Comparison of ENCODE assay signal across 13 cellular contexts in the genomic region with DNA sequence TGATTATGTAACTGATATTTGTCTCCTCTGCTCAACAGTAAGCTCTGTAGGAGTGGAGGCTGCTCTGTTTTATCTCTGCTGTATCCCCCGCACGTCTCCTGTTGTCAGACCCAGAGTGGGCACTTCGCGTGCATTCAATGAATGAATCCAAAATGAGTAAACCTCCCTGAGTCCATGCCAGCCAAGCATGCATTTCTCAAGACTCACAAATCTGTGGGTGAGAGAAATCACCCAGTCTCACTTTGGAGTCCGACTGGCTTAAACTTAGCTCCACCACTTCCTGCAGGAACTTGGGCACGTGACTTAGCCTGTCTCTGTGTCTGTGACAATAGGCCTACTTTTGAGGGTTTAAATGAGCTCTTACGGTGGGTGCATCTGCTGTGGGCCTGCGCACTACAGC. TPM values are rescaled to one million over a fixed set of nuclear protein-coding genes. Genes with fewer than 3 reads are reported as not detected.
A peak's percentile ranks its signal among the peaks of the same experiment; 100 is the strongest.
DNase-seq lines count a peak whose midpoint lies in the region; ATAC-seq and TF ChIP-seq lines count a peak whose summit lies in the region.
"Had no signal": no experiment of that assay in that cellular context is flagged by ENCODE, and none has a peak within 500 bp of the region (broad histone marks: within the 10 kb centered on the region; RNA-seq: fewer than 3 reads in every experiment).

No MANE protein-coding gene starts in this region.

- TF ChIP-seq POLR2A in gastrocnemius medialis (IDR thresholded peaks at IDR 0.05), result no peak

- H3K9me3 Mint-ChIP-seq in activated CD8-positive, alpha-beta memory T cell treated with anti-CD3 and anti-CD28 coated beads, Interleukin-2, amount 10 ng/mL, durations not matched to agents 7 days and 5 days (ENCODE audit: low read depth), result no peaks in the 10 kb centered on the region
- H3K9me3 Mint-ChIP-seq in activated CD4-positive, alpha-beta memory T cell treated with anti-CD3 and anti-CD28 coated beads for 36 hours, result no peaks in the 10 kb centered on the region
- H3K9me3 Mint-ChIP-seq in immature natural killer cell, result no peaks in the 10 kb centered on the region
- H3K9me3 Mint-ChIP-seq: brain had no signal

- H3K4me3 Mint-ChIP-seq in activated CD8-positive, alpha-beta memory T cell treated with anti-CD3 and anti-CD28 coated beads, Interleukin-2, amount 10 ng/mL, durations not matched to agents 7 days and 5 days, result no peak overlapping the region
- H3K4me3 Mint-ChIP-seq in activated CD4-positive, alpha-beta memory T cell treated with anti-CD3 and anti-CD28 coated beads for 36 hours, result no peak overlapping the region
- peak overlapping the region; percentile 1 to 36 (median 25) for H3K4me3 Mint-ChIP-seq in immature natural killer cell

- peaks cover 71% of the 10 kb centered on the region for H3K4me1 Mint-ChIP-seq in activated CD8-positive, alpha-beta memory T cell treated with anti-CD3 and anti-CD28 coated beads, Interleukin-2, amount 10 ng/mL, durations not matched to agents 7 days and 5 days
- peaks cover 55% of the 10 kb centered on the region for H3K4me1 Mint-ChIP-seq in activated CD4-positive, alpha-beta memory T cell treated with anti-CD3 and anti-CD28 coated beads for 36 hours (ENCODE audit: low read depth)
- H3K4me1 Mint-ChIP-seq in immature natural killer cell, result peaks cover 40 to 55% of the 10 kb centered on the region in 2 donors

- intact Hi-C loops in activated CD4-positive, alpha-beta memory T cell treated with anti-CD3 and anti-CD28 coated beads for 36 hours (cut with micrococcal nuclease), result no loop called here
- intact Hi-C loops in gastrocnemius medialis (cut with DNase I; ENCODE audit: low total_unique reads), result loop anchor here (10.0 kb wide), 1 partner anchor 100 kb away; a partner anchor contains a TSS

- peaks cover 35 to 45% of the 10 kb centered on the region in 2 donors for H3K4me1 ChIP-seq in gastrocnemius medialis

- no peak for ATAC-seq in activated CD8-positive, alpha-beta memory T cell treated with anti-CD3 and anti-CD28 coated beads, Interleukin-2, amount 10 ng/mL, durations not matched to agents 7 days and 5 days
- ATAC-seq in gastrocnemius medialis, result no peak
- no peak for ATAC-seq in HG03280 (IDR thresholded peaks at IDR 0.05; ENCODE audit: unreplicated experiment)

- TF ChIP-seq CTCF in gastrocnemius medialis (IDR thresholded peaks at IDR 0.05 in 4 of 5, conservative IDR thresholded peaks at IDR 0.05 in 1 of 5), result no peak

- no peaks in the 10 kb centered on the region for H3K27me3 Mint-ChIP-seq in activated CD8-positive, alpha-beta memory T cell treated with anti-CD3 and anti-CD28 coated beads, Interleukin-2, amount 10 ng/mL, durations not matched to agents 7 days and 5 days
- H3K27me3 Mint-ChIP-seq in activated CD4-positive, alpha-beta memory T cell treated with anti-CD3 and anti-CD28 coated beads for 36 hours, result no peaks in the 10 kb centered on the region
- H3K27me3 Mint-ChIP-seq in immature natural killer cell (ENCODE audit: low read depth in 3 of 3), result peaks cover 0 to 4% (median 4%) of the 10 kb centered on the region in 3 donors

- no peaks in the 10 kb centered on the region for H3K27me3 ChIP-seq in gastrocnemius medialis

- peak overlapping the region; percentile 73 for H3K27ac Mint-ChIP-seq in activated CD8-positive, alpha-beta memory T cell treated with anti-CD3 and anti-CD28 coated beads, Interleukin-2, amount 10 ng/mL, durations not matched to agents 7 days and 5 days
- H3K27ac Mint-ChIP-seq in activated CD4-positive, alpha-beta memory T cell treated with anti-CD3 and anti-CD28 coated beads for 36 hours, result peak overlapping the region; percentile 46
- H3K27ac Mint-ChIP-seq in immature natural killer cell, result peak overlapping the region; percentile 34 to 89 (median 72)
- H3K27ac Mint-ChIP-seq: progenitor cell of endocrine pancreas had no signal

- peaks cover 0 to 20% of the 10 kb centered on the region in 2 donors for H3K36me3 ChIP-seq in gastrocnemius medialis

- peak overlapping the region; percentile 49 for H3K27ac ChIP-seq in substantia nigra (ENCODE audit: low read depth, low read length, poor library complexity, severe bottlenecking)
- no peak overlapping the region for H3K27ac ChIP-seq in gastrocnemius medialis

- CTCF ChIA-PET in activated CD8-positive, alpha-beta memory T cell treated with anti-CD3 and anti-CD28 coated beads, Interleukin-2, amount 10 ng/mL, durations not matched to agents 7 days and 5 days (lab: Charles Lee), result interaction anchor here (0.8 to 18.6 kb wide), 10 partner anchors 8 to 103 kb away, joined by 3 to 383 read pairs (median 6); a partner anchor contains a TSS
- CTCF ChIA-PET in activated CD4-positive, alpha-beta memory T cell treated with anti-CD3 and anti-CD28 coated beads for 36 hours (lab: Charles Lee), result interaction anchor here (0.6 to 17.6 kb wide), 8 partner anchors 8 to 104 kb away, joined by 3 to 290 read pairs (median 7); a partner anchor contains a TSS

- H3K36me3 Mint-ChIP-seq in activated CD8-positive, alpha-beta memory T cell treated with anti-CD3 and anti-CD28 coated beads, Interleukin-2, amount 10 ng/mL, durations not matched to agents 7 days and 5 days, result peaks cover 31% of the 10 kb centered on the region
- H3K36me3 Mint-ChIP-seq in activated CD4-positive, alpha-beta memory T cell treated with anti-CD3 and anti-CD28 coated beads for 36 hours, result peaks cover 17% of the 10 kb centered on the region
- H3K36me3 Mint-ChIP-seq in immature natural killer cell, result peaks cover 0 to 9% (median 0%) of the 10 kb centered on the region in 3 donors
- H3K36me3 Mint-ChIP-seq: brain had no signal

- H3K9me3 ChIP-seq in gastrocnemius medialis, result no peaks in the 10 kb centered on the region

- POLR2A ChIA-PET in activated CD4-positive, alpha-beta memory T cell treated with anti-CD3 and anti-CD28 coated beads for 36 hours (lab: Charles Lee), result interaction anchor here (1.6 kb wide), 1 partner anchor 49 kb away, joined by 4 read pairs; a partner anchor contains a TSS

- no peak overlapping the region for H3K4me3 ChIP-seq in gastrocnemius medialis

- in situ Hi-C loops in gastrocnemius medialis (cut with MboI; ENCODE audit: low sequenced_read_pairs in 4 of 4), result loop anchor here in 1 of 4 donors (10.0 kb wide), 1 partner anchor 50 kb away; a partner anchor contains a TSS

- peak; percentile 70 for DNase-seq in activated CD8-positive, alpha-beta memory T cell treated with anti-CD3 and anti-CD28 coated beads, Interleukin-2, amount 10 ng/mL, durations not matched to agents 7 days and 5 days
- DNase-seq in activated CD8-positive, alpha-beta memory T cell treated with anti-CD3 and anti-CD28 coated beads, Interleukin-2, amount 50 U/mL, for 4 hours, result no peak
- DNase-seq in activated CD4-positive, alpha-beta memory T cell treated with anti-CD3 and anti-CD28 coated beads for 36 hours, result no peak
- peak; percentile 40 to 41 (median 40) for DNase-seq in immature natural killer cell
- peak in 11 of 49 donors; percentile 7 to 67 (median 21) for DNase-seq in substantia nigra (lab: John Stamatoyannopoulos, UW)
- no peak for DNase-seq in gastrocnemius medialis
- no peak for DNase-seq in NCI-H1436 (lab: John Stamatoyannopoulos, UW)
- DNase-seq: GDM1, OCI-M1 had no signal

RNA-seq across cellular contexts. Expression of a gene that starts 3.7 kb away (rescaled TPM):
- total RNA-seq in activated CD8-positive, alpha-beta memory T cell treated with anti-CD3 and anti-CD28 coated beads, Interleukin-2, amount 10 ng/mL, durations not matched to agents 7 days and 5 days, result 10 to 100 TPM; 28.0 to 30.4 TPM
- total RNA-seq in activated CD4-positive, alpha-beta memory T cell treated with anti-CD3 and anti-CD28 coated beads for 36 hours, result 10 to 100 TPM; 32.5 to 34.4 TPM
- polyA plus RNA-seq in immature natural killer cell, result 10 to 100 TPM; 14.3 to 21.2 (median 18.6) TPM
- 10 to 100 TPM; 27.9 to 64.0 (median 41.5) TPM for total RNA-seq in gastrocnemius medialis

RNA-seq across cellular contexts. Expression of a gene that starts 12.6 kb away (rescaled TPM):
- total RNA-seq in activated CD8-positive, alpha-beta memory T cell treated with anti-CD3 and anti-CD28 coated beads, Interleukin-2, amount 10 ng/mL, durations not matched to agents 7 days and 5 days, result not detected
- not detected for total RNA-seq in activated CD4-positive, alpha-beta memory T cell treated with anti-CD3 and anti-CD28 coated beads for 36 hours
- under 1 TPM in 1 of 3 donors, not detected in 2; 0.16 TPM for polyA plus RNA-seq in immature natural killer cell
- under 1 TPM in 1 of 4 donors, not detected in 3; 0.87 TPM for total RNA-seq in gastrocnemius medialis
- total RNA-seq: fibroblast of lung had no signal
- polyA plus RNA-seq: fibroblast of lung had no signal

RNA-seq across cellular contexts. Expression of a gene that starts 25.8 kb away (rescaled TPM):
- total RNA-seq in activated CD8-positive, alpha-beta memory T cell treated with anti-CD3 and anti-CD28 coated beads, Interleukin-2, amount 10 ng/mL, durations not matched to agents 7 days and 5 days, result 100 to 1,000 TPM; 215 to 262 TPM
- 100 to 1,000 TPM; 170 to 183 TPM for total RNA-seq in activated CD4-positive, alpha-beta memory T cell treated with anti-CD3 and anti-CD28 coated beads for 36 hours
- 10 to 100 TPM; 66.3 to 97.2 (median 84.0) TPM for polyA plus RNA-seq in immature natural killer cell
- 10 to 100 TPM; 14.2 to 35.9 (median 27.8) TPM for total RNA-seq in gastrocnemius medialis

RNA-seq across cellular contexts. Expression of a gene that starts 49.0 kb away (rescaled TPM):
- total RNA-seq in activated CD8-positive, alpha-beta memory T cell treated with anti-CD3 and anti-CD28 coated beads, Interleukin-2, amount 10 ng/mL, durations not matched to agents 7 days and 5 days, result 10 to 100 TPM; 21.7 to 22.9 TPM
- 10 to 100 TPM; 15.1 to 17.2 TPM for total RNA-seq in activated CD4-positive, alpha-beta memory T cell treated with anti-CD3 and anti-CD28 coated beads for 36 hours
- polyA plus RNA-seq in immature natural killer cell, result 10 to 100 TPM in 1 of 3 donors, 1 to 10 TPM in 2; 2.0 to 13.7 (median 5.0) TPM
- 10 to 100 TPM in 1 of 4 donors, 1 to 10 TPM in 3; 5.5 to 28.6 (median 7.0) TPM for total RNA-seq in gastrocnemius medialis

Comparison
In these comparisons a context has a peak if more than half of its experiments do, and no peak if none do; other contexts are left out.
1. DNase-seq: peak in activated CD8-positive, alpha-beta memory T cell treated with anti-CD3 and anti-CD28 coated beads, Interleukin-2, amount 10 ng/mL, durations not matched to agents 7 days and 5 days (single experiment) and immature natural killer cell (3 of 3); none in activated CD8-positive, alpha-beta memory T cell treated with anti-CD3 and anti-CD28 coated beads, Interleukin-2, amount 50 U/mL, for 4 hours (single experiment), activated CD4-positive, alpha-beta memory T cell treated with anti-CD3 and anti-CD28 coated beads for 36 hours (single experiment), gastrocnemius medialis (0 of 2) and NCI-H1436 (single experiment).
2. H3K4me3 Mint-ChIP-seq: peak in immature natural killer cell (5 of 5); none in activated CD8-positive, alpha-beta memory T cell treated with anti-CD3 and anti-CD28 coated beads, Interleukin-2, amount 10 ng/mL, durations not matched to agents 7 days and 5 days (single experiment) and activated CD4-positive, alpha-beta memory T cell treated with anti-CD3 and anti-CD28 coated beads for 36 hours (single experiment).
3. RNA of a gene that starts 25.8 kb away (total RNA-seq): 215 to 262 TPM in activated CD8-positive, alpha-beta memory T cell treated with anti-CD3 and anti-CD28 coated beads, Interleukin-2, amount 10 ng/mL, durations not matched to agents 7 days and 5 days and 170 to 183 TPM in activated CD4-positive, alpha-beta memory T cell treated with anti-CD3 and anti-CD28 coated beads for 36 hours; 14.2 to 35.9 TPM in gastrocnemius medialis; every median in the first group is over 4 times any median in the second.
4. Peak in every context shown above with its lines, with median percentiles within 50 percentile points of each other: H3K27ac Mint-ChIP-seq.